1 cellular context compared by ENCODE assay signal in the genomic region with DNA sequence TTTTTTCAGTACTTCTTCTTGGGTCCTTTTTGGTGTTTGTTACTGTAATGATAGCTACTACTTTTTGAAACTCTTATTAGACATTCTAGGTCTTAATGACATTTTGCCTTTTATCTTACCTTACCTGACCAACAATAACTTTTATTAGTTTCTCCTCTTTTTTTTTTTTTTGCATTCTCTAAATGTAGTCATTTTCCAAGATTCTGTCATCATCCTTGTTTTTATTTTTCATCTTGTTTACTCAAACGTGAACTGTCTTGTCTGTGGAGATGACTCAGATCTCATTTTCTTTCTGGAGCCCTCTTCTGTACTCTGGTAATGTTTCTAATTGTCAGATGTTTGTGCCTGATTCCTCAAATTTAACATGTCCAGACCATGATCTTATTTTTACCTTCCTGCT.
A peak's percentile ranks its signal among the peaks of the same experiment; 100 is the strongest.
TF ChIP-seq lines count a peak whose summit lies in the region.

No MANE protein-coding gene starts in this region.

TF ChIP-seq in HEK293, 187 proteins besides CTCF, POLR2A, EP300 and RAD21 (continued from another document):
- TF ChIP-seq, protein P1, sequence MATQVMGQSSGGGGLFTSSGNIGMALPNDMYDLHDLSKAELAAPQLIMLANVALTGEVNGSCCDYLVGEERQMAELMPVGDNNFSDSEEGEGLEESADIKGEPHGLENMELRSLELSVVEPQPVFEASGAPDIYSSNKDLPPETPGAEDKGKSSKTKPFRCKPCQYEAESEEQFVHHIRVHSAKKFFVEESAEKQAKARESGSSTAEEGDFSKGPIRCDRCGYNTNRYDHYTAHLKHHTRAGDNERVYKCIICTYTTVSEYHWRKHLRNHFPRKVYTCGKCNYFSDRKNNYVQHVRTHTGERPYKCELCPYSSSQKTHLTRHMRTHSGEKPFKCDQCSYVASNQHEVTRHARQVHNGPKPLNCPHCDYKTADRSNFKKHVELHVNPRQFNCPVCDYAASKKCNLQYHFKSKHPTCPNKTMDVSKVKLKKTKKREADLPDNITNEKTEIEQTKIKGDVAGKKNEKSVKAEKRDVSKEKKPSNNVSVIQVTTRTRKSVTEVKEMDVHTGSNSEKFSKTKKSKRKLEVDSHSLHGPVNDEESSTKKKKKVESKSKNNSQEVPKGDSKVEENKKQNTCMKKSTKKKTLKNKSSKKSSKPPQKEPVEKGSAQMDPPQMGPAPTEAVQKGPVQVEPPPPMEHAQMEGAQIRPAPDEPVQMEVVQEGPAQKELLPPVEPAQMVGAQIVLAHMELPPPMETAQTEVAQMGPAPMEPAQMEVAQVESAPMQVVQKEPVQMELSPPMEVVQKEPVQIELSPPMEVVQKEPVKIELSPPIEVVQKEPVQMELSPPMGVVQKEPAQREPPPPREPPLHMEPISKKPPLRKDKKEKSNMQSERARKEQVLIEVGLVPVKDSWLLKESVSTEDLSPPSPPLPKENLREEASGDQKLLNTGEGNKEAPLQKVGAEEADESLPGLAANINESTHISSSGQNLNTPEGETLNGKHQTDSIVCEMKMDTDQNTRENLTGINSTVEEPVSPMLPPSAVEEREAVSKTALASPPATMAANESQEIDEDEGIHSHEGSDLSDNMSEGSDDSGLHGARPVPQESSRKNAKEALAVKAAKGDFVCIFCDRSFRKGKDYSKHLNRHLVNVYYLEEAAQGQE (tag by site-specific recombination; IDR thresholded peaks at IDR 0.05), result no peak
- TF ChIP-seq, protein P2, sequence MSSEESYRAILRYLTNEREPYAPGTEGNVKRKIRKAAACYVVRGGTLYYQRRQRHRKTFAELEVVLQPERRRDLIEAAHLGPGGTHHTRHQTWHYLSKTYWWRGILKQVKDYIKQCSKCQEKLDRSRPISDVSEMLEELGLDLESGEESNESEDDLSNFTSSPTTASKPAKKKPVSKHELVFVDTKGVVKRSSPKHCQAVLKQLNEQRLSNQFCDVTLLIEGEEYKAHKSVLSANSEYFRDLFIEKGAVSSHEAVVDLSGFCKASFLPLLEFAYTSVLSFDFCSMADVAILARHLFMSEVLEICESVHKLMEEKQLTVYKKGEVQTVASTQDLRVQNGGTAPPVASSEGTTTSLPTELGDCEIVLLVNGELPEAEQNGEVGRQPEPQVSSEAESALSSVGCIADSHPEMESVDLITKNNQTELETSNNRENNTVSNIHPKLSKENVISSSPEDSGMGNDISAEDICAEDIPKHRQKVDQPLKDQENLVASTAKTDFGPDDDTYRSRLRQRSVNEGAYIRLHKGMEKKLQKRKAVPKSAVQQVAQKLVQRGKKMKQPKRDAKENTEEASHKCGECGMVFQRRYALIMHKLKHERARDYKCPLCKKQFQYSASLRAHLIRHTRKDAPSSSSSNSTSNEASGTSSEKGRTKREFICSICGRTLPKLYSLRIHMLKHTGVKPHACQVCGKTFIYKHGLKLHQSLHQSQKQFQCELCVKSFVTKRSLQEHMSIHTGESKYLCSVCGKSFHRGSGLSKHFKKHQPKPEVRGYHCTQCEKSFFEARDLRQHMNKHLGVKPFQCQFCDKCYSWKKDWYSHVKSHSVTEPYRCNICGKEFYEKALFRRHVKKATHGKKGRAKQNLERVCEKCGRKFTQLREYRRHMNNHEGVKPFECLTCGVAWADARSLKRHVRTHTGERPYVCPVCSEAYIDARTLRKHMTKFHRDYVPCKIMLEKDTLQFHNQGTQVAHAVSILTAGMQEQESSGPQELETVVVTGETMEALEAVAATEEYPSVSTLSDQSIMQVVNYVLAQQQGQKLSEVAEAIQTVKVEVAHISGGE (tag by site-specific recombination; conservative IDR thresholded peaks at IDR 0.05; ENCODE audit: low read depth), result no peak
- TF ChIP-seq, protein P3, sequence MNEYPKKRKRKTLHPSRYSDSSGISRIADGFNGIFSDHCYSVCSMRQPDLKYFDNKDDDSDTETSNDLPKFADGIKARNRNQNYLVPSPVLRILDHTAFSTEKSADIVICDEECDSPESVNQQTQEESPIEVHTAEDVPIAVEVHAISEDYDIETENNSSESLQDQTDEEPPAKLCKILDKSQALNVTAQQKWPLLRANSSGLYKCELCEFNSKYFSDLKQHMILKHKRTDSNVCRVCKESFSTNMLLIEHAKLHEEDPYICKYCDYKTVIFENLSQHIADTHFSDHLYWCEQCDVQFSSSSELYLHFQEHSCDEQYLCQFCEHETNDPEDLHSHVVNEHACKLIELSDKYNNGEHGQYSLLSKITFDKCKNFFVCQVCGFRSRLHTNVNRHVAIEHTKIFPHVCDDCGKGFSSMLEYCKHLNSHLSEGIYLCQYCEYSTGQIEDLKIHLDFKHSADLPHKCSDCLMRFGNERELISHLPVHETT (tag by site-specific recombination; IDR thresholded peaks at IDR 0.05), result no peak
- 0 out of 2 replicates have a peak, but pooled peaks have one; percentile 15 for TF ChIP-seq ZNF629 (tag by site-specific recombination; IDR thresholded peaks at IDR 0.05)
- peak; percentile 67 for TF ChIP-seq ZNF335 (tag by site-specific recombination; conservative IDR thresholded peaks at IDR 0.05)
- TF ChIP-seq OVOL3 (tag by site-specific recombination; IDR thresholded peaks at IDR 0.05), result no peak
- TF ChIP-seq, protein P4, sequence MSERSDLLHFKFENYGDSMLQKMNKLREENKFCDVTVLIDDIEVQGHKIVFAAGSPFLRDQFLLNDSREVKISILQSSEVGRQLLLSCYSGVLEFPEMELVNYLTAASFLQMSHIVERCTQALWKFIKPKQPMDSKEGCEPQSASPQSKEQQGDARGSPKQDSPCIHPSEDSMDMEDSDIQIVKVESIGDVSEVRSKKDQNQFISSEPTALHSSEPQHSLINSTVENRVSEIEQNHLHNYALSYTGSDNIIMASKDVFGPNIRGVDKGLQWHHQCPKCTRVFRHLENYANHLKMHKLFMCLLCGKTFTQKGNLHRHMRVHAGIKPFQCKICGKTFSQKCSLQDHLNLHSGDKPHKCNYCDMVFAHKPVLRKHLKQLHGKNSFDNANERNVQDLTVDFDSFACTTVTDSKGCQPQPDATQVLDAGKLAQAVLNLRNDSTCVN (tag by site-specific recombination; optimal IDR thresholded peaks at IDR 0.05), result no peak
- TF ChIP-seq, protein P5, sequence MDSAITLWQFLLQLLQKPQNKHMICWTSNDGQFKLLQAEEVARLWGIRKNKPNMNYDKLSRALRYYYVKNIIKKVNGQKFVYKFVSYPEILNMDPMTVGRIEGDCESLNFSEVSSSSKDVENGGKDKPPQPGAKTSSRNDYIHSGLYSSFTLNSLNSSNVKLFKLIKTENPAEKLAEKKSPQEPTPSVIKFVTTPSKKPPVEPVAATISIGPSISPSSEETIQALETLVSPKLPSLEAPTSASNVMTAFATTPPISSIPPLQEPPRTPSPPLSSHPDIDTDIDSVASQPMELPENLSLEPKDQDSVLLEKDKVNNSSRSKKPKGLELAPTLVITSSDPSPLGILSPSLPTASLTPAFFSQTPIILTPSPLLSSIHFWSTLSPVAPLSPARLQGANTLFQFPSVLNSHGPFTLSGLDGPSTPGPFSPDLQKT (IDR thresholded peaks at IDR 0.05; ENCODE audit: borderline replicate concordance, low read depth, low read length), result no peak
- no peak for TF ChIP-seq ZBTB21 (tag by site-specific recombination; IDR thresholded peaks at IDR 0.05)
- no peak for TF ChIP-seq ZNF501 (tag by site-specific recombination; IDR thresholded peaks at IDR 0.05)
- TF ChIP-seq SP7 (tag by site-specific recombination; IDR thresholded peaks at IDR 0.05), result no peak
